10 cellular contexts compared by ENCODE assay signal in the genomic region with DNA sequence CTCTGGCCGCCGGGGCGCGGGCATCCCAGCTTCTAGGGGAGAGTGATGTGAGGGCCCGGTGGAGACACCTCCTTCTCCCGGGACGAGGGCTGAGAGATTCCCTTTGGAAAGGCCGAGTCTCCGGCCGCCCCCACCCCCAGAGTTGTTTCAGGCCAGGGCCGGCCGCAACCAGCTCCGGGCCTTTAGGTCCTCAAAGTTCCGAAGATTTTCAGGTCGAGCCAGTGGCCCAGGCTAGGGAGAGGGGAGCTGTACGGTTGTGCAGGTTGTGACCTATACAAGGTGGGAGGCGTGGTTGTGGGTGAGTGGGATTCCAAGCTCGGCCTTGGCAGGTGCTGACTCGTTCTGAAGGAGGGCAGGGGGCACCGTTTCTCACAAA. TPM values are rescaled to one million over a fixed set of nuclear protein-coding genes. Genes with fewer than 3 reads are reported as not detected.
DNase-seq lines count a peak whose midpoint lies in the region; ATAC-seq lines count a peak whose summit lies in the region.
"Had no signal": no experiment of that assay in that cellular context is flagged by ENCODE, and none has a peak within 500 bp of the region (broad histone marks: within the 10 kb centered on the region; RNA-seq: fewer than 3 reads in every experiment).

No MANE protein-coding gene starts in this region.

- H3K4me1 ChIP-seq in ectodermal cell (ENCODE audit: control insufficient read depth, insufficient read depth, low read length) (peaks cover 62% of the 10 kb centered on the region), mesodermal cell (ENCODE audit: control insufficient read depth, insufficient read depth, low read length, poor library complexity, severe bottlenecking) (peaks cover 31% of the 10 kb centered on the region), thymus (ENCODE audit: control insufficient read depth, insufficient read depth, low read length) (peaks cover under 1% of the 10 kb centered on the region)

- H3K4me3 ChIP-seq in ectodermal cell (ENCODE audit: insufficient read depth, low read depth, low read length) (peak overlapping the region; percentile 48), mesodermal cell (ENCODE audit: extremely low read depth, insufficient read depth, low read length, poor library complexity, severe bottlenecking) (peak overlapping the region; percentile 40), thymus (ENCODE audit: low read length) (peak overlapping the region; percentile 26)

- no peaks in the 10 kb centered on the region for H3K36me3 ChIP-seq in ectodermal cell (ENCODE audit: control insufficient read depth, insufficient read depth, low read length)
- H3K36me3 ChIP-seq in mesodermal cell (ENCODE audit: control insufficient read depth, insufficient read depth, low read length) = no peaks in the 10 kb centered on the region
- H3K36me3 ChIP-seq in thymus (ENCODE audit: control insufficient read depth, insufficient read depth) = no peaks in the 10 kb centered on the region

- WGBS in ectodermal cell, 2 experiments = 6 to 7% methylated on average over 20 of the region's 20 CpGs
- 8 to 21% methylated on average over 9 to 15 of the region's 20 CpGs for WGBS in mesodermal cell (ENCODE audit: insufficient coverage in 2 of 2), 2 experiments
- 41% methylated on average over 20 of the region's 20 CpGs for WGBS in thymus

- no peak for ATAC-seq in HG03565 (IDR thresholded peaks at IDR 0.05; ENCODE audit: unreplicated experiment)

- H3K27ac ChIP-seq in ectodermal cell (ENCODE audit: insufficient read depth, low read depth, low read length, poor library complexity, severe bottlenecking) (no peak overlapping the region), mesodermal cell (ENCODE audit: low read depth, low read length, severe bottlenecking) (no peak overlapping the region), thymus (ENCODE audit: low read depth) (no peak overlapping the region)
- H3K27ac ChIP-seq: 22Rv1 had no signal

- H3K27me3 ChIP-seq in ectodermal cell (ENCODE audit: control insufficient read depth, insufficient read depth, low read length, poor library complexity, severe bottlenecking) (peaks cover 37% of the 10 kb centered on the region), thymus (ENCODE audit: control insufficient read depth, insufficient read depth) (peaks cover 3% of the 10 kb centered on the region)

- H3K9me3 ChIP-seq in ectodermal cell (ENCODE audit: control insufficient read depth, low read length) = no peaks in the 10 kb centered on the region
- no peaks in the 10 kb centered on the region for H3K9me3 ChIP-seq in mesodermal cell (ENCODE audit: control insufficient read depth, low read length)
- no peaks in the 10 kb centered on the region for H3K9me3 ChIP-seq in thymus (ENCODE audit: control insufficient read depth)

- DNase-seq in DMS 273 (lab: John Stamatoyannopoulos, UW; ENCODE audit: unreplicated experiment) = peak; percentile 40
- DNase-seq in DMS 273 treated with DMSO at 0.1 percent for 48 hours (lab: John Stamatoyannopoulos, UW) = no peak
- DNase-seq in SHP77 (lab: John Stamatoyannopoulos, UW) = no peak
- no peak for DNase-seq in GF-D8 (lab: John Stamatoyannopoulos, UW)

RNA-seq across cellular contexts. Expression of gene ANKRD33, which starts 18.4 kb away (rescaled TPM):
- polyA plus RNA-seq in ectodermal cell (2013, experiment 1 of 4) = 0.17 TPM
- polyA plus RNA-seq in ectodermal cell (2013, experiment 2 of 4) = 0.30 TPM
- polyA plus RNA-seq in ectodermal cell (2013, experiment 3 of 4) = 0.64 TPM
- polyA plus RNA-seq in ectodermal cell (2013, experiment 4 of 4) = 0.36 TPM
- 0.33 TPM for polyA plus RNA-seq in mesodermal cell (2013, experiment 1 of 2)
- polyA plus RNA-seq in mesodermal cell (2013, experiment 2 of 2) = 0.86 TPM
- 0.02 TPM for polyA plus RNA-seq in thymus
- polyA plus RNA-seq: IgD-negative memory B cell had no signal

RNA-seq across cellular contexts. Expression of gene FIGNL2, which starts 21.0 kb away (rescaled TPM):
- 46.8 TPM for polyA plus RNA-seq in ectodermal cell (2013, experiment 1 of 4)
- polyA plus RNA-seq in ectodermal cell (2013, experiment 2 of 4) = 50.3 TPM
- polyA plus RNA-seq in ectodermal cell (2013, experiment 3 of 4) = 41.4 TPM
- polyA plus RNA-seq in ectodermal cell (2013, experiment 4 of 4) = 43.2 TPM
- 25.1 TPM for polyA plus RNA-seq in mesodermal cell (2013, experiment 1 of 2)
- polyA plus RNA-seq in mesodermal cell (2013, experiment 2 of 2) = 23.3 TPM
- polyA plus RNA-seq in thymus = 0.52 TPM
- polyA plus RNA-seq: IgD-negative memory B cell had no signal

RNA-seq across cellular contexts. Expression of gene ACVRL1, which starts 37.8 kb away (rescaled TPM):
- polyA plus RNA-seq in ectodermal cell (2013, experiment 1 of 4) = 0.87 TPM
- 0.28 TPM for polyA plus RNA-seq in ectodermal cell (2013, experiment 2 of 4)
- polyA plus RNA-seq in ectodermal cell (2013, experiment 3 of 4) = 0.59 TPM
- polyA plus RNA-seq in ectodermal cell (2013, experiment 4 of 4) = 0.61 TPM
- polyA plus RNA-seq in mesodermal cell (2013, experiment 1 of 2) = 40.5 TPM
- 31.3 TPM for polyA plus RNA-seq in mesodermal cell (2013, experiment 2 of 2)
- 8.9 TPM for polyA plus RNA-seq in thymus
- polyA plus RNA-seq: IgD-negative memory B cell had no signal
